ENCODE assay signal across 18 cellular contexts in genomic region chr1:60388092-60388987, GRCh38.
DNase-seq lines count a peak whose midpoint lies in the region; ATAC-seq lines count a peak whose summit lies in the region.
"Had no signal": no experiment of that assay in that cellular context is flagged by ENCODE, and none has a peak within 500 bp of the region (broad histone marks: within the 10 kb centered on the region; RNA-seq: fewer than 3 reads in every experiment).

No MANE protein-coding gene starts in this region.

- DNase-seq in HT1080 (ENCODE audit: low read depth) (peak; percentile 65), NCI-H2029 (lab: John Stamatoyannopoulos, UW) (peak; percentile 97), T1000 (lab: John Stamatoyannopoulos, UW) (peak; percentile 26), pulmonary artery endothelial cell (ENCODE audit: low read depth, low spot score) (peak; percentile 8)
- no peak for DNase-seq in central memory CD4-positive, alpha-beta T cell
- DNase-seq: activated CD4-positive, CD25-positive, alpha-beta regulatory T cell; CD4-positive, alpha-beta memory T cell; erythroblast; GDM1; hippocampal formation; IMR-90; naive B cell; NCI-H187 treated with DMSO at 0.1 percent for 48 hours; OCI-M1; retina; uterus had no signal

- ATAC-seq in HG03139 (IDR thresholded peaks at IDR 0.05; ENCODE audit: unreplicated experiment) (no peak), GM18520 (IDR thresholded peaks at IDR 0.05; ENCODE audit: unreplicated experiment) (no peak)
